9 cellular contexts compared by ENCODE assay signal in the genomic region with DNA sequence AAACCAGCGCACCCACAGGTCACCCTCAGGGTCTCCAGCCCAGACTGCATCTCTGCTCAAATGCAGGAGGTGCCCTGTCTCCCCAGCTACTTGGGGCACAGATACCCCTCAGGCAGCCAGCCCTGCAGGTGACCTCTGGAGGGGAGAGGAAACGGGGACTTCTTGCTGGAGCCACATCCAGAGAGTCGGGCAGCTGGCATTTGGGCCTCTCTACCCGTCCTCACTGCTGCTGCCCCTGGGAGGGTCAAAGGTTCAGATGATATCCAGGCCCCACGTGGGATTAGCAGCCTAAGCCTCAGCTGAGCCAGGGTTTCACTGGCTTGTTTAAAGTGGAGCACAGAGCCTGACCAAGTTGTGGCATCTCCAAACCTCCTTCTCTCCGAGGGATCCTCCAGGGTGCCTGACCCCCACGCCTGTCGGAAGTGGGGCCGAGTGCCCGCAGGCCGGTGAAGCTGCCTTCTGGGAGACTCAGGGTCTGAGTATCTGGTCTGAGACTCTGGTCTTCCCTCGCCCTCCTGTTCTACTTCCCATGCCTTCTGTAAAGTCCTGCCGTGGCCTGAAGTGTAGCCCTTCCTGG. TPM values are rescaled to one million over a fixed set of nuclear protein-coding genes. Genes with fewer than 3 reads are reported as not detected.
DNase-seq lines count a peak whose midpoint lies in the region; ATAC-seq, FAIRE-seq and TF ChIP-seq lines count a peak whose summit lies in the region.
"Had no signal": no experiment of that assay in that cellular context is flagged by ENCODE, and none has a peak within 500 bp of the region (broad histone marks: within the 10 kb centered on the region; RNA-seq: fewer than 3 reads in every experiment).

No MANE protein-coding gene starts in this region.

- in situ Hi-C loops in K562 (cut with MboI), result no loop called here

- DNase-seq in heart left ventricle (no peak), cardiac septum (ENCODE audit: low spot score) (no peak), K562 (ENCODE audit: extremely low read depth in 1 of 4, low spot score in 3 of 4) (no peak), vagina (ENCODE audit: extremely low spot score in 2 of 2) (no peak), AG08396 (ENCODE audit: low spot score) (no peak)

- H3K9me1 ChIP-seq in K562 (ENCODE audit: control insufficient read depth, insufficient read depth, low read length), result no peaks in the 10 kb centered on the region

- BruUV-seq in K562 (replicated peaks; lab: Mats Ljungman, UMichigan), result no TSS peak

- H4K20me1 ChIP-seq in K562 (replicated peaks; ENCODE audit: control insufficient read depth, insufficient read depth, low read length), result no peaks in the 10 kb centered on the region

- ATAC-seq in heart left ventricle, result no peak
- ATAC-seq in K562, result no peak
- no peak for ATAC-seq in HG03039 (IDR thresholded peaks at IDR 0.05; ENCODE audit: unreplicated experiment)
- no peak for ATAC-seq in GM21526 (IDR thresholded peaks at IDR 0.05; ENCODE audit: low FRiP score, unreplicated experiment)

- peaks cover 67% of the 10 kb centered on the region for H3K79me2 ChIP-seq in K562 (ENCODE audit: control insufficient read depth, insufficient read depth, low read length)

- no peaks in the 10 kb centered on the region for H3K36me3 ChIP-seq in heart left ventricle
- no peaks in the 10 kb centered on the region for H3K36me3 ChIP-seq in K562 (ENCODE audit: control insufficient read depth, insufficient read depth, low read length)
- no peaks in the 10 kb centered on the region for H3K36me3 ChIP-seq in vagina

- WGBS in heart left ventricle, 4 donors, result 52 to 80% (median 67%) methylated on average over 12 to 13 of the region's 13 CpGs
- 27% methylated on average over 10 of the region's 13 CpGs for WGBS in K562 (ENCODE audit: insufficient coverage, low coverage, missing lambda C conversion rate)

- no peak for TF ChIP-seq CTCF in heart left ventricle (IDR thresholded peaks at IDR 0.05)
- no peak for TF ChIP-seq CTCF in K562 (IDR thresholded peaks at IDR 0.05 in 2 of 3, conservative IDR thresholded peaks at IDR 0.05 in 1 of 3; ENCODE audit: insufficient read depth in 2 of 3, low read depth in 1 of 3, low read length in 3 of 3)
- TF ChIP-seq CTCF in vagina (IDR thresholded peaks at IDR 0.05), result no peak

- CTCF ChIA-PET in K562 (lab: Yijun Ruan, JAX; ENCODE audit: low intra/inter-chr PET ratio), result no interaction called here

- TF ChIP-seq RAD21 in K562 (CRISPR knock-in tag; conservative IDR thresholded peaks at IDR 0.05 in 1 of 2, IDR thresholded peaks at IDR 0.05 in 1 of 2), result no peak

- peak overlapping the region in 10 of 12 donors; percentile 71 to 99 (median 88) for H3K4me3 ChIP-seq in heart left ventricle
- peak overlapping the region; percentile 65 for H3K4me3 ChIP-seq in K562
- H3K4me3 ChIP-seq in mononuclear cell (ENCODE audit: low read length), result peak overlapping the region; percentile 91
- peak overlapping the region; percentile 70 to 81 for H3K4me3 ChIP-seq in vagina

- H3K4me1 ChIP-seq in heart left ventricle (peaks cover 0 to 64% (median 46%) of the 10 kb centered on the region in 12 donors), K562 (replicated peaks in 1 of 2; ENCODE audit: control insufficient read depth in 2 of 2, insufficient read depth in 2 of 2, low read length in 2 of 2) (peaks cover 34 to 75% of the 10 kb centered on the region in 2 experiments), mononuclear cell (ENCODE audit: insufficient read depth, low read length) (peaks cover 61% of the 10 kb centered on the region), vagina (peaks cover 62% of the 10 kb centered on the region)

- H3K27me3 ChIP-seq in heart left ventricle (no peaks in the 10 kb centered on the region), K562 (ENCODE audit: control insufficient read depth in 2 of 2, insufficient read depth in 2 of 2, low read length in 2 of 2) (no peaks in the 10 kb centered on the region), mononuclear cell (ENCODE audit: insufficient read depth, low read length) (no peaks in the 10 kb centered on the region), vagina (no peaks in the 10 kb centered on the region)

- POLR2A ChIA-PET in K562 (lab: Yijun Ruan, JAX), result interaction anchor here (0.6 to 1.5 kb wide), 3 partner anchors 9 to 375 kb away, joined by 3 to 4 read pairs (median 3); no protein-coding TSS in a partner anchor

- intact Hi-C loops in heart left ventricle (cut with DNase I), result loop anchor here in 4 of 10 donors (2.0 to 10.0 kb wide), 4 partner anchors 63 to 179 kb away; no protein-coding TSS in a partner anchor
- intact Hi-C loops in cardiac septum (cut with DNase I), result loop anchor here (2.0 kb wide), 1 partner anchor 65 kb away; no protein-coding TSS in a partner anchor
- intact Hi-C loops in K562 (cut with micrococcal nuclease), result no loop called here
- intact Hi-C loops in vagina (cut with DNase I), result loop anchor here (5.0 to 10.0 kb wide), 2 partner anchors 65 to 113 kb away; no protein-coding TSS in a partner anchor

- H3K9me3 ChIP-seq in heart left ventricle (no peaks in the 10 kb centered on the region), K562 (replicated peaks; ENCODE audit: control insufficient read depth, insufficient read depth, low read depth, low read length) (no peaks in the 10 kb centered on the region), mononuclear cell (ENCODE audit: low read depth, low read length) (no peaks in the 10 kb centered on the region), vagina (no peaks in the 10 kb centered on the region)

- TF ChIP-seq EP300 in K562 (IDR thresholded peaks at IDR 0.05; ENCODE audit: low read length), result no peak

- no peak overlapping the region for H2AFZ ChIP-seq in K562 (ENCODE audit: low read depth, low read length)

- H3K27ac ChIP-seq in heart left ventricle (peak overlapping the region in 11 of 12 donors; percentile 39 to 94 (median 77)), K562 (ENCODE audit: extremely low read depth, low read depth, low read length) (peak overlapping the region; percentile 80), vagina (peak overlapping the region; percentile 90)

- H3K9ac ChIP-seq in K562 (ENCODE audit: insufficient read depth in 1 of 2, low read depth in 2 of 2, low read length in 2 of 2), result peak overlapping the region; percentile 64 to 96

- FAIRE-seq in K562 (lab: Jason Lieb, UNC), result no peak

- H3K4me2 ChIP-seq in K562 (ENCODE audit: insufficient read depth, low read length), result peak overlapping the region; percentile 91

- no peak for TF ChIP-seq POLR2A in heart left ventricle (IDR thresholded peaks at IDR 0.05)
- no peak for TF ChIP-seq POLR2A in K562 (conservative IDR thresholded peaks at IDR 0.05)
- no peak for TF ChIP-seq POLR2A in vagina (IDR thresholded peaks at IDR 0.05)

TF ChIP-seq in K562, 482 proteins besides CTCF, POLR2A, EP300 and RAD21 (continues in another document):
- TF ChIP-seq NFIX (CRISPR knock-in tag; IDR thresholded peaks at IDR 0.05; ENCODE audit: low read depth) (no peak), KDM4B (IDR thresholded peaks at IDR 0.05; ENCODE audit: borderline replicate concordance in 2 of 2, low read depth in 1 of 2) (0 out of 4 replicates have a peak, but pooled peaks of 1 of the 2 experiments have one; percentile 16)

RNA-seq across cellular contexts. Expression of a gene that starts 2.2 kb away (rescaled TPM):
- total RNA-seq in heart left ventricle, result 10 to 100 TPM in 5 of 9 donors, 1 to 10 TPM in 4; 7.2 to 24.2 (median 10.5) TPM
- 1 to 10 TPM; 4.8 to 9.0 TPM for polyA plus RNA-seq in heart left ventricle
- total RNA-seq in cardiac septum, result 9.7 TPM
- total RNA-seq in K562 (2011; cell fraction: chromatin; rRNA removed; ENCODE audit: low replicate concordance), result 25.3 and 38.4 TPM in 2 replicates
- 14.7 and 16.1 TPM in 2 replicates for total RNA-seq in K562 (2011; cell fraction: nucleolus; rRNA removed)
- total RNA-seq in K562 (2011; cell fraction: nucleoplasm; rRNA removed), result 13.4 and 15.3 TPM in 2 replicates
- 15.3 and 17.8 TPM in 2 replicates for total RNA-seq in K562 (2014; rRNA removed)
- 9.6 and 10.7 TPM in 2 replicates for total RNA-seq in K562 (2014; rRNA removed; fragmentation: Illumina TruSeq; extraction: Trizol)
- 12.9 and 13.7 TPM in 2 replicates for total RNA-seq in K562 (2015; rRNA removed; fragmentation: Illumina TruSeq; extraction: Trizol)
- 21.4 and 25.3 TPM in 2 replicates for total RNA-seq in K562 (2021)
- polyA plus RNA-seq in K562 (2011; rRNA removed), result 14.1 and 14.4 TPM in 2 replicates
- polyA plus RNA-seq in K562 (2011; cell fraction: cytosol; rRNA removed), result 14.1 and 18.5 TPM in 2 replicates
- 16.6 and 21.7 TPM in 2 replicates for polyA plus RNA-seq in K562 (2011; cell fraction: nucleus; rRNA removed)
- 17.5 and 23.4 TPM in 2 replicates for polyA plus RNA-seq in K562 (2012)
- polyA plus RNA-seq in K562 (2014; fragmentation: Illumina TruSeq; extraction: Trizol), result 17.3 and 19.7 TPM in 2 replicates
- polyA plus RNA-seq in K562 (2014; fragmentation: Nextera tagmentation; extraction: Ambion mirVana), result 1 to 10 TPM in 1 of 2 experiments, under 1 TPM in 1; 0.72 to 1.2 TPM
- 19.1 and 21.9 TPM in 2 replicates for polyA plus RNA-seq in K562 (2014; rRNA removed)
- 10.5 and 13.0 TPM in 2 replicates for polyA minus RNA-seq in K562 (2011; rRNA and poly(A)+ RNA removed)
- polyA minus RNA-seq in K562 (2011; cell fraction: cytosol; rRNA and poly(A)+ RNA removed), result 10.9 and 12.9 TPM in 2 replicates
- 6.3 and 8.4 TPM in 2 replicates for polyA minus RNA-seq in K562 (2011; cell fraction: nucleus; rRNA and poly(A)+ RNA removed)
- 78.9 TPM for total RNA-seq in mononuclear cell
- 19.6 TPM for total RNA-seq in vagina

RNA-seq across cellular contexts. Expression of a gene that starts 48.8 kb away (rescaled TPM):
- total RNA-seq in heart left ventricle (not detected), cardiac septum (not detected), K562 (2014; rRNA removed) (not detected in 2 replicates), K562 (2014; rRNA removed; fragmentation: Illumina TruSeq; extraction: Trizol) (not detected in 2 replicates), K562 (2015; rRNA removed; fragmentation: Illumina TruSeq; extraction: Trizol) (not detected in 2 replicates), K562 (2021) (not detected in 2 replicates), mononuclear cell (0.94 TPM), vagina (not detected)
- polyA plus RNA-seq in heart left ventricle (not detected), K562 (2011; rRNA removed) (not detected in 2 replicates), K562 (2014; fragmentation: Illumina TruSeq; extraction: Trizol) (not detected in 2 replicates), K562 (2014; fragmentation: Nextera tagmentation; extraction: Ambion mirVana) (not detected), K562 (2014; rRNA removed) (not detected in 2 replicates)
- not detected in 2 replicates for total RNA-seq in K562 (2011; cell fraction: chromatin; rRNA removed; ENCODE audit: low replicate concordance)
- not detected in 2 replicates for total RNA-seq in K562 (2011; cell fraction: nucleolus; rRNA removed)
- total RNA-seq in K562 (2011; cell fraction: nucleoplasm; rRNA removed), result not detected in 2 replicates
- not detected in 2 replicates for polyA plus RNA-seq in K562 (2011; cell fraction: cytosol; rRNA removed)
- polyA plus RNA-seq in K562 (2011; cell fraction: nucleus; rRNA removed), result not detected in 2 replicates
- polyA plus RNA-seq in K562 (2012), result 0.07 and 0.40 TPM in 2 replicates
- not detected in 2 replicates for polyA minus RNA-seq in K562 (2011; rRNA and poly(A)+ RNA removed)
- not detected in 2 replicates for polyA minus RNA-seq in K562 (2011; cell fraction: cytosol; rRNA and poly(A)+ RNA removed)
- not detected in 2 replicates for polyA minus RNA-seq in K562 (2011; cell fraction: nucleus; rRNA and poly(A)+ RNA removed)
- total RNA-seq: dermis microvascular lymphatic vessel endothelial cell had no signal
